18 cellular contexts compared by ENCODE assay signal in genomic region chr16:24837969-24838368, GRCh38. TPM values are rescaled to one million over a fixed set of nuclear protein-coding genes. Genes with fewer than 3 reads are reported as not detected.
DNase-seq lines count a peak whose midpoint lies in the region; ATAC-seq and TF ChIP-seq lines count a peak whose summit lies in the region.
"Had no signal": no experiment of that assay in that cellular context is flagged by ENCODE, and none has a peak within 500 bp of the region (broad histone marks: within the 10 kb centered on the region; RNA-seq: fewer than 3 reads in every experiment).

No MANE protein-coding gene starts in this region.

- H3K4me1 ChIP-seq in mesenchymal stem cell (ENCODE audit: control insufficient read depth, insufficient read depth, low read depth, low read length) (peaks cover 19% of the 10 kb centered on the region), A673 (ENCODE audit: insufficient read depth, low read length, poor library complexity, severe bottlenecking) (no peaks in the 10 kb centered on the region)
- H3K4me1 ChIP-seq: BLaER1 had no signal

- no peak overlapping the region for H3K23ac ChIP-seq in mesenchymal stem cell (ENCODE audit: low read length in 2 of 2)

- no peak overlapping the region for H2AFZ ChIP-seq in mesenchymal stem cell (ENCODE audit: low read depth, low read length)

- H3K4me2 ChIP-seq in mesenchymal stem cell (ENCODE audit: low read length, poor library complexity, severe bottlenecking), result no peak overlapping the region
- H3K4me2 ChIP-seq: BLaER1 had no signal

- no peak overlapping the region for H3K4ac ChIP-seq in mesenchymal stem cell (ENCODE audit: low read depth in 1 of 2, low read length in 2 of 2)

- no peak overlapping the region for H2BK12ac ChIP-seq in mesenchymal stem cell (ENCODE audit: low read length in 2 of 2)

- in situ Hi-C loops in ACHN (cut with HindIII; ENCODE audit: low pct_ligation_motif_present, low pct_unique_long_range_greater_than_20kb, low sequenced_read_pairs), result no loop called here

- no peak overlapping the region for H3K18ac ChIP-seq in mesenchymal stem cell (ENCODE audit: low read depth in 1 of 2, low read length in 2 of 2)

- no peak overlapping the region for H3K4me3 ChIP-seq in mesenchymal stem cell (ENCODE audit: insufficient read depth in 1 of 2, low read depth in 1 of 2, low read length in 2 of 2)
- no peak overlapping the region for H3K4me3 ChIP-seq in A673 (ENCODE audit: low read depth, low read length, poor library complexity, severe bottlenecking)
- H3K4me3 ChIP-seq: BLaER1 had no signal

- H3K27me3 ChIP-seq in mesenchymal stem cell (ENCODE audit: control insufficient read depth in 1 of 2, insufficient read depth in 1 of 2, low read length in 2 of 2) (no peaks in the 10 kb centered on the region), A673 (replicated peaks; ENCODE audit: insufficient read depth, low read depth, low read length, poor library complexity) (no peaks in the 10 kb centered on the region)
- H3K27me3 ChIP-seq: BLaER1 had no signal

- no peak overlapping the region for H2BK15ac ChIP-seq in mesenchymal stem cell (ENCODE audit: low read depth, poor library complexity, severe bottlenecking)

- H2BK120ac ChIP-seq in mesenchymal stem cell (ENCODE audit: low read depth, low read length), result no peak overlapping the region

- POLR2A ChIA-PET in A673 (lab: Charles Lee; ENCODE audit: low non-redundant PET), result no interaction called here

- WGBS in mesenchymal stem cell, result 96% methylated on average over 9 of the region's 9 CpGs

- H3K36me3 ChIP-seq in mesenchymal stem cell (ENCODE audit: control insufficient read depth in 1 of 2, insufficient read depth in 2 of 2, low read depth in 1 of 2, low read length in 2 of 2), result no peaks in the 10 kb centered on the region
- H3K36me3 ChIP-seq in A673 (ENCODE audit: insufficient read depth, low read length, poor library complexity, severe bottlenecking), result no peaks in the 10 kb centered on the region
- H3K36me3 ChIP-seq: BLaER1 had no signal

- DNase-seq in NCI-H69 (lab: John Stamatoyannopoulos, UW) (peak; percentile 70), mesenchymal stem cell (no peak), left lobe of liver (ENCODE audit: low spot score) (no peak), A673 (ENCODE audit: low spot score) (no peak), ACHN (no peak)
- DNase-seq: CD4-positive, CD25-positive, alpha-beta regulatory T cell; NCI-H1048; NCI-H1694; NCI-H2029 treated with DMSO at 0.1 percent for 48 hours; NCI-H2171 treated with DMSO at 0.1 percent for 48 hours; NCI-H345; NCI-H510A treated with DMSO at 0.1 percent for 48 hours; NCI-H748 treated with DMSO at 0.1 percent for 48 hours; SK-N-SH had no signal

- H3K9ac ChIP-seq in mesenchymal stem cell (ENCODE audit: low read length), result no peak overlapping the region
- H3K9ac ChIP-seq: BLaER1, SK-N-SH had no signal

- H3K27ac ChIP-seq in cingulate gyrus (ENCODE audit: low read depth, low read length), result peak overlapping the region; percentile 94
- no peak overlapping the region for H3K27ac ChIP-seq in mesenchymal stem cell (ENCODE audit: low read length, poor library complexity, severe bottlenecking)
- peak overlapping the region; percentile 96 for H3K27ac ChIP-seq in temporal lobe (ENCODE audit: low read depth, low read length)
- no peak overlapping the region for H3K27ac ChIP-seq in A673 (ENCODE audit: low read depth, low read length, poor library complexity, severe bottlenecking)
- H3K27ac ChIP-seq: BLaER1 had no signal

- no peak for TF ChIP-seq CTCF in A673 (conservative IDR thresholded peaks at IDR 0.05; ENCODE audit: low read depth, low read length)

- H3K14ac ChIP-seq in mesenchymal stem cell (ENCODE audit: low read length in 2 of 2), result no peak overlapping the region

- H3K9me3 ChIP-seq in mesenchymal stem cell (ENCODE audit: control insufficient read depth, low read length) (no peaks in the 10 kb centered on the region), A673 (ENCODE audit: low read depth, low read length, poor library complexity, severe bottlenecking) (no peaks in the 10 kb centered on the region)
- H3K9me3 ChIP-seq: BLaER1, SK-N-SH had no signal

- ATAC-seq in left lobe of liver (no peak), HG03196 (IDR thresholded peaks at IDR 0.05; ENCODE audit: unreplicated experiment) (no peak)

- H3K79me1 ChIP-seq in mesenchymal stem cell (replicated peaks; ENCODE audit: low read length, poor library complexity, severe bottlenecking), result no peaks in the 10 kb centered on the region

- no peak overlapping the region for H4K8ac ChIP-seq in mesenchymal stem cell (ENCODE audit: low read length)

- intact Hi-C loops in A673 (cut with micrococcal nuclease; ENCODE audit: unreplicated experiment), result loop anchor here (10.0 kb wide), 1 partner anchor 387 kb away; no protein-coding TSS in a partner anchor

- H2BK5ac ChIP-seq in mesenchymal stem cell (ENCODE audit: low read depth, low read length, poor library complexity, severe bottlenecking), result no peak overlapping the region

- peak overlapping the region; percentile 74 for H2AK5ac ChIP-seq in mesenchymal stem cell (ENCODE audit: low read length, severe bottlenecking)

- CTCF ChIA-PET in A673 (lab: Charles Lee), result no interaction called here

- no TSS peak for BruUV-seq in A673 (replicated peaks; lab: Mats Ljungman, UMichigan)

- H4K91ac ChIP-seq in mesenchymal stem cell (ENCODE audit: low read length), result no peak overlapping the region

RNA-seq across cellular contexts. Expression of gene SLC5A11, which starts 7.8 kb away (rescaled TPM):
- 0.03 TPM for polyA plus RNA-seq in mesenchymal stem cell (2013, experiment 1 of 2)
- polyA plus RNA-seq in mesenchymal stem cell (2013, experiment 2 of 2), result not detected
- total RNA-seq in temporal lobe (not detected), left lobe of liver (1.1 TPM), A673 (2021) (not detected in 2 replicates)
- total RNA-seq: CD4-positive, CD25-positive, alpha-beta regulatory T cell had no signal
- polyA plus RNA-seq: CD4-positive, CD25-positive, alpha-beta regulatory T cell; SK-N-SH had no signal

Comparison
In these comparisons a context has a peak if more than half of its experiments do, and no peak if none do; other contexts are left out.
1. H3K27ac ChIP-seq: peak in cingulate gyrus (single experiment) and temporal lobe (single experiment); none in mesenchymal stem cell (single experiment) and A673 (single experiment).